In genomic region chr9:84756156-84756555, GRCh38 we compare ENCODE assay signal across 13 cellular contexts.
"Had no signal": no experiment of that assay in that cellular context is flagged by ENCODE, and none has a peak within 500 bp of the region (broad histone marks: within the 10 kb centered on the region; RNA-seq: fewer than 3 reads in every experiment).

No MANE protein-coding gene starts in this region.

- DNase-seq: activated B cell treated with CpG ODN at 0.5 μM for 24 hours; amniotic stem cell; foreskin melanocyte; heart right ventricle; lower lobe of right lung; SHP77; stimulated activated CD4-positive, alpha-beta T cell treated with anti-CD3 and anti-CD28 coated beads, Interleukin-4, amount 100 ng/mL, for 1 hour; stimulated activated CD8-positive, alpha-beta memory T cell treated with anti-CD3 and anti-CD28 coated beads, Interleukin-4, amount 100 ng/mL, for 48 hours; T-helper 17 cell; upper lobe of left lung had no signal

- H3K4me3 ChIP-seq: heart right ventricle, lower lobe of right lung, upper lobe of left lung had no signal

- H3K27ac ChIP-seq: brain microvascular endothelial cell, lower lobe of right lung, upper lobe of left lung had no signal

- H3K9me3 ChIP-seq: heart right ventricle, lower lobe of right lung, upper lobe of left lung had no signal

- H3K36me3 ChIP-seq: brain microvascular endothelial cell, heart right ventricle, lower lobe of right lung, upper lobe of left lung had no signal

- ATAC-seq: activated naive CD4-positive, alpha-beta T cell treated with anti-CD3 and anti-CD28 coated beads, Interleukin-2, amount 50 U/mL, for 72 hours; lower lobe of right lung; natural killer cell treated with Interleukin-12 subunit alpha and Interleukin-12 subunit beta and Interleukin-15 and Interleukin-18, amount 100 ng/mL, for 72 hours; T-helper 17 cell had no signal

- H3K27me3 ChIP-seq: brain microvascular endothelial cell, heart right ventricle, upper lobe of left lung had no signal
